In genomic region chr12:130880411-130880885, GRCh38 we compare ENCODE assay signal across 8 cellular contexts. TPM values are rescaled to one million over a fixed set of nuclear protein-coding genes. Genes with fewer than 3 reads are reported as not detected.
A peak's percentile ranks its signal among the peaks of the same experiment; 100 is the strongest.
DNase-seq lines count a peak whose midpoint lies in the region; ATAC-seq and TF ChIP-seq lines count a peak whose summit lies in the region.

No MANE protein-coding gene starts in this region.

- peak overlapping the region; percentile 66; the same call in 1 of the 2 replicates for H2AFZ ChIP-seq in OCI-LY7 (ENCODE audit: low read length)

- H3K27ac ChIP-seq in OCI-LY7 (ENCODE audit: low read depth, low read length, poor library complexity, severe bottlenecking): peak overlapping the region; percentile 96
- no peak overlapping the region for H3K27ac ChIP-seq in muscle layer of duodenum (ENCODE audit: low read length)

- DNase-seq in GM10266 (ENCODE audit: extremely low spot score): peak; percentile 26
- peak; percentile 60 for DNase-seq in OCI-LY7 (ENCODE audit: low spot score)
- DNase-seq in DMS114 treated with DMSO at 0.1 percent for 48 hours (lab: John Stamatoyannopoulos, UW; ENCODE audit: unreplicated experiment): no peak
- DNase-seq in NCI-H2029 treated with DMSO at 0.1 percent for 48 hours (lab: John Stamatoyannopoulos, UW): no peak

- TF ChIP-seq CTCF in GM10266 (IDR thresholded peaks at IDR 0.05; ENCODE audit: control insufficient read depth, insufficient read depth, low read depth, missing control alignments) (no peak), OCI-LY7 (conservative IDR thresholded peaks at IDR 0.05; ENCODE audit: low read length) (no peak)

- H3K4me1 ChIP-seq in OCI-LY7 (ENCODE audit: insufficient read depth, low read length, poor library complexity, severe bottlenecking) (peaks cover 60% of the 10 kb centered on the region), muscle layer of duodenum (ENCODE audit: control insufficient read depth in 1 of 2, insufficient read depth in 2 of 2, low read length in 2 of 2) (no peaks in the 10 kb centered on the region)

- H3K79me2 ChIP-seq in OCI-LY7 (ENCODE audit: insufficient read depth, low read depth, low read length): peaks cover 22% of the 10 kb centered on the region

- peaks cover 10% of the 10 kb centered on the region for H4K20me1 ChIP-seq in OCI-LY7 (ENCODE audit: insufficient read depth, low read length)

- POLR2A ChIA-PET in OCI-LY7 (lab: Charles Lee): interaction anchor here (1.3 kb wide), 1 partner anchor 10 kb away, joined by 4 read pairs; no protein-coding TSS in a partner anchor

- no peaks in the 10 kb centered on the region for H3K27me3 ChIP-seq in muscle layer of duodenum (ENCODE audit: low read depth, low read length)

- no peaks in the 10 kb centered on the region for H3K9me2 ChIP-seq in OCI-LY7 (ENCODE audit: insufficient read depth, low read length)

- H3K4me3 ChIP-seq in OCI-LY7 (ENCODE audit: low read depth, low read length, poor library complexity, severe bottlenecking) (peak overlapping the region; percentile 61), muscle layer of duodenum (ENCODE audit: low read depth in 1 of 2, low read length in 2 of 2) (peak overlapping the region; percentile 33 to 63)

- CTCF ChIA-PET in OCI-LY7 (lab: Charles Lee; ENCODE audit: unreplicated experiment): no interaction called here

- BruUV-seq in OCI-LY7 (replicated peaks; lab: Mats Ljungman, UMichigan): no TSS peak

- intact Hi-C loops in OCI-LY7 (cut with micrococcal nuclease; ENCODE audit: unreplicated experiment): no loop called here

- H3K36me3 ChIP-seq in OCI-LY7 (ENCODE audit: insufficient read depth, low read length) (peaks cover 28% of the 10 kb centered on the region), muscle layer of duodenum (ENCODE audit: control insufficient read depth in 1 of 2, insufficient read depth in 2 of 2, low read length in 2 of 2) (peaks cover 14 to 17% of the 10 kb centered on the region in 2 donors)

- no peaks in the 10 kb centered on the region for H3K9me3 ChIP-seq in OCI-LY7 (ENCODE audit: low read length)
- no peaks in the 10 kb centered on the region for H3K9me3 ChIP-seq in muscle layer of duodenum (ENCODE audit: control insufficient read depth in 1 of 2, low read length in 2 of 2)

- H3K4me2 ChIP-seq in OCI-LY7 (ENCODE audit: low read length): peak overlapping the region; percentile 95

- ATAC-seq in GM21447 (IDR thresholded peaks at IDR 0.05; ENCODE audit: unreplicated experiment) (peak; percentile 53), HG03095 (IDR thresholded peaks at IDR 0.05; ENCODE audit: unreplicated experiment) (no peak), HG02763 (IDR thresholded peaks at IDR 0.05; ENCODE audit: unreplicated experiment) (no peak)

RNA-seq across cellular contexts. Expression of gene RAN, which starts 8.6 kb away (rescaled TPM):
- total RNA-seq in OCI-LY7 (2014; rRNA removed; shearing (Covaris generic)): 1,462 and 1,858 TPM in 2 replicates
- 1,734 and 1,957 TPM in 2 replicates for total RNA-seq in OCI-LY7 (2022)

RNA-seq across cellular contexts. Expression of gene STX2, which starts 41.4 kb away (rescaled TPM):
- 19.2 and 20.0 TPM in 2 replicates for total RNA-seq in OCI-LY7 (2014; rRNA removed; shearing (Covaris generic))
- 18.3 and 18.9 TPM in 2 replicates for total RNA-seq in OCI-LY7 (2022)

Comparison
In these comparisons a context has a peak if more than half of its experiments do, and no peak if none do; other contexts are left out.
1. DNase-seq: peak in GM10266 (single experiment) and OCI-LY7 (single experiment); none in DMS114 treated with DMSO at 0.1 percent for 48 hours (single experiment) and NCI-H2029 treated with DMSO at 0.1 percent for 48 hours (single experiment).